16 cellular contexts compared by ENCODE assay signal in the genomic region with DNA sequence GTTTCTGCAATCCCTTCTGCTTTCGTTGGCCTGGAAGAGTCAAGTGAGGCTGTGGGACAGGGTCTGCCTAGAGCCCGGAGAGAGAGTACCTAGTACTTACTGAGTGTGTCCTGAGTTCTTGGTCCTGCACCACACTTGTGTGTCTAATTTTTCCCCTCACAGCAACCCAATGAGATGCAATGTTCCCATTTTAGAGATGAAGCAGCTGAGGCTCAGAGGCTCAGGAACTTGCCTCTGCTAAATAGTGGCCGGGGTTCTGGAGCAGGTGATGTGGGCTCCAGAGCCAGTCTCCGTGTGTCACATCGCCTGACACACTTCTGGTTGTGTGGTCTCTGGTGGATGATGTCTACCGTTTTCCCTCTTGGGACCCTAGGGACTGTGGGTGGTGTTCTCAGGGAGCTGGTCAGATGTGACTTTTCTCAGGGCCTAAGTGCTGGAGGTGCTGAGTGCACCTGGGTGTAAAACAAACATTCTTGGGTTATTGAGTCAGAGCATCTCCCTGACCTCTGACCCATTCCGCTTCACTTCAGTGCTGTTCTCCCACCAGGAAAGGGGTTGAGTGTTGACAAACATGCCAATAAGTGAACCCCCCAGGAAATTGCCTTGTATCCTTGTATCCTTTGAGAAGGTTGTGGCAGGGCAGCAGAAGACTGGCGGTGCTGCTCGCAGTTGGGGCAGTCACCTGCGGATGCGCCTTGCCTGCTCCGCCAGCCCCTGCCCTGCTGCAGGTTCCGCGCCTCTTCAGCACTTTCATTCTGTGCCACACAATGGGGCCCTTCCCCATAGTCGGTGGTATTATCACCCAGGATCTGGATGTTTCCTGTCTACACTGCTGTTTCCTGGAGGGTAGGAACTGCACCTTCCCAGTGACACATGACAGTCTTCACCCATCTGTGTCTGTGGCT. TPM values are rescaled to one million over a fixed set of nuclear protein-coding genes. Genes with fewer than 3 reads are reported as not detected.
DNase-seq lines count a peak whose midpoint lies in the region; FAIRE-seq lines count a peak whose summit lies in the region.
"Had no signal": no experiment of that assay in that cellular context is flagged by ENCODE, and none has a peak within 500 bp of the region (broad histone marks: within the 10 kb centered on the region; RNA-seq: fewer than 3 reads in every experiment).

No MANE protein-coding gene starts in this region.

- no peak for FAIRE-seq in urothelium cell line (lab: Jason Lieb, UNC)
- FAIRE-seq: G401.6 had no signal

- H3K27ac Mint-ChIP-seq in activated naive CD4-positive, alpha-beta T cell treated with anti-CD3 and anti-CD28 coated beads, Interleukin-2, amount 10 ng/mL, durations not matched to agents 7 days and 5 days = peak overlapping the region; percentile 73
- no peak overlapping the region for H3K27ac Mint-ChIP-seq in activated naive CD4-positive, alpha-beta T cell treated with anti-CD3 and anti-CD28 coated beads for 36 hours
- H3K27ac Mint-ChIP-seq in activated T-cell treated with anti-CD3 and anti-CD28 coated beads, Interleukin-2, amount 50 U/mL, for 24 hours = no peak overlapping the region
- H3K27ac Mint-ChIP-seq: WTC11 had no signal

- no peaks in the 10 kb centered on the region for H3K27me3 Mint-ChIP-seq in activated naive CD4-positive, alpha-beta T cell treated with anti-CD3 and anti-CD28 coated beads, Interleukin-2, amount 10 ng/mL, durations not matched to agents 7 days and 5 days
- H3K27me3 Mint-ChIP-seq in activated naive CD4-positive, alpha-beta T cell treated with anti-CD3 and anti-CD28 coated beads for 36 hours (ENCODE audit: low read depth) = no peaks in the 10 kb centered on the region
- no peaks in the 10 kb centered on the region for H3K27me3 Mint-ChIP-seq in activated T-cell treated with anti-CD3 and anti-CD28 coated beads, Interleukin-2, amount 50 U/mL, for 24 hours

- H3K4me3 Mint-ChIP-seq in activated naive CD4-positive, alpha-beta T cell treated with anti-CD3 and anti-CD28 coated beads, Interleukin-2, amount 10 ng/mL, durations not matched to agents 7 days and 5 days = no peak overlapping the region
- H3K4me3 Mint-ChIP-seq in activated naive CD4-positive, alpha-beta T cell treated with anti-CD3 and anti-CD28 coated beads for 36 hours = no peak overlapping the region
- H3K4me3 Mint-ChIP-seq in activated T-cell treated with anti-CD3 and anti-CD28 coated beads, Interleukin-2, amount 50 U/mL, for 24 hours = no peak overlapping the region
- H3K4me3 Mint-ChIP-seq: WTC11 had no signal

- intact Hi-C loops in activated naive CD4-positive, alpha-beta T cell treated with anti-CD3 and anti-CD28 coated beads for 36 hours (cut with micrococcal nuclease) = no loop called here

- H3K4me1 Mint-ChIP-seq in activated naive CD4-positive, alpha-beta T cell treated with anti-CD3 and anti-CD28 coated beads, Interleukin-2, amount 10 ng/mL, durations not matched to agents 7 days and 5 days = peaks cover 46% of the 10 kb centered on the region
- H3K4me1 Mint-ChIP-seq in activated naive CD4-positive, alpha-beta T cell treated with anti-CD3 and anti-CD28 coated beads for 36 hours (ENCODE audit: low read depth) = peaks cover 29% of the 10 kb centered on the region
- peaks cover 10% of the 10 kb centered on the region for H3K4me1 Mint-ChIP-seq in activated T-cell treated with anti-CD3 and anti-CD28 coated beads, Interleukin-2, amount 50 U/mL, for 24 hours (ENCODE audit: low read depth)

- CTCF ChIA-PET in activated naive CD4-positive, alpha-beta T cell treated with anti-CD3 and anti-CD28 coated beads, Interleukin-2, amount 10 ng/mL, durations not matched to agents 7 days and 5 days (lab: Charles Lee) = interaction anchor here (0.8 kb wide), 1 partner anchor 29 kb away, joined by 3 read pairs; no protein-coding TSS in a partner anchor
- CTCF ChIA-PET in activated naive CD4-positive, alpha-beta T cell treated with anti-CD3 and anti-CD28 coated beads for 36 hours (lab: Charles Lee) = interaction anchor here (1.0 kb wide), 1 partner anchor 9 kb away, joined by 3 read pairs; no protein-coding TSS in a partner anchor

- no peaks in the 10 kb centered on the region for H3K9me3 Mint-ChIP-seq in activated naive CD4-positive, alpha-beta T cell treated with anti-CD3 and anti-CD28 coated beads, Interleukin-2, amount 10 ng/mL, durations not matched to agents 7 days and 5 days
- H3K9me3 Mint-ChIP-seq in activated naive CD4-positive, alpha-beta T cell treated with anti-CD3 and anti-CD28 coated beads for 36 hours = no peaks in the 10 kb centered on the region
- no peaks in the 10 kb centered on the region for H3K9me3 Mint-ChIP-seq in activated T-cell treated with anti-CD3 and anti-CD28 coated beads, Interleukin-2, amount 50 U/mL, for 24 hours
- H3K9me3 Mint-ChIP-seq: WTC11 had no signal

- peaks cover 21% of the 10 kb centered on the region for H3K36me3 Mint-ChIP-seq in activated naive CD4-positive, alpha-beta T cell treated with anti-CD3 and anti-CD28 coated beads, Interleukin-2, amount 10 ng/mL, durations not matched to agents 7 days and 5 days
- peaks cover 34% of the 10 kb centered on the region for H3K36me3 Mint-ChIP-seq in activated naive CD4-positive, alpha-beta T cell treated with anti-CD3 and anti-CD28 coated beads for 36 hours (ENCODE audit: low read depth)
- peaks cover 89% of the 10 kb centered on the region for H3K36me3 Mint-ChIP-seq in activated T-cell treated with anti-CD3 and anti-CD28 coated beads, Interleukin-2, amount 50 U/mL, for 24 hours (ENCODE audit: low read depth)

- peak; percentile 7 for DNase-seq in activated naive CD4-positive, alpha-beta T cell treated with anti-CD3 and anti-CD28 coated beads, Interleukin-2, amount 10 ng/mL, durations not matched to agents 7 days and 5 days
- no peak for DNase-seq in activated naive CD4-positive, alpha-beta T cell treated with anti-CD3 and anti-CD28 coated beads for 36 hours
- DNase-seq in RPMI7951 (ENCODE audit: low read depth) (peak; percentile 57), kidney glomerular epithelial cell (lab: John Stamatoyannopoulos, UW) (peak; percentile 92), urothelium cell line (ENCODE audit: low spot score) (peak; percentile 66), NCI-H345 (lab: John Stamatoyannopoulos, UW) (no peak), NCI-H524 treated with DMSO at 0.1 percent for 48 hours (lab: John Stamatoyannopoulos, UW) (no peak)
- no peak for DNase-seq in activated T-cell treated with anti-CD3 and anti-CD28 coated beads, Interleukin-2, amount 50 U/mL, for 24 hours
- DNase-seq: anterior cingulate cortex; glutamatergic neuron; NCI-H1436; NCI-H69; stimulated activated CD4-positive, alpha-beta T cell treated with anti-CD3 and anti-CD28 coated beads, Interleukin-12 subunit alpha, Interleukin-12 subunit beta, amount 100 ng/mL, for 4 hours; transverse colon had no signal

RNA-seq across cellular contexts. Expression of gene HK2, which starts 32.1 kb away (rescaled TPM):
- 10 to 100 TPM; 37.9 to 38.7 TPM for total RNA-seq in activated naive CD4-positive, alpha-beta T cell treated with anti-CD3 and anti-CD28 coated beads for 36 hours
- total RNA-seq in RPMI7951 (2014; rRNA removed; shearing (Covaris generic)) = 13.0 and 16.5 TPM in 2 replicates

Comparison
In these comparisons a context has a peak if more than half of its experiments do, and no peak if none do; other contexts are left out.
1. DNase-seq: peak in activated naive CD4-positive, alpha-beta T cell treated with anti-CD3 and anti-CD28 coated beads, Interleukin-2, amount 10 ng/mL, durations not matched to agents 7 days and 5 days (single experiment), RPMI7951 (single experiment), kidney glomerular epithelial cell (single experiment) and urothelium cell line (single experiment); none in activated naive CD4-positive, alpha-beta T cell treated with anti-CD3 and anti-CD28 coated beads for 36 hours (single experiment), activated T-cell treated with anti-CD3 and anti-CD28 coated beads, Interleukin-2, amount 50 U/mL, for 24 hours (single experiment), NCI-H345 (single experiment) and NCI-H524 treated with DMSO at 0.1 percent for 48 hours (single experiment).